ENCODE assay signal across 1 cellular context in genomic region chr16:47886631-47887415, GRCh38.
TF ChIP-seq lines count a peak whose summit lies in the region.

No MANE protein-coding gene starts in this region.

TF ChIP-seq in A549, 52 proteins besides CTCF, POLR2A, EP300 and RAD21 (continued from another document):
- TF ChIP-seq PBX3 (IDR thresholded peaks at IDR 0.05): no peak
- TF ChIP-seq, protein P1, sequence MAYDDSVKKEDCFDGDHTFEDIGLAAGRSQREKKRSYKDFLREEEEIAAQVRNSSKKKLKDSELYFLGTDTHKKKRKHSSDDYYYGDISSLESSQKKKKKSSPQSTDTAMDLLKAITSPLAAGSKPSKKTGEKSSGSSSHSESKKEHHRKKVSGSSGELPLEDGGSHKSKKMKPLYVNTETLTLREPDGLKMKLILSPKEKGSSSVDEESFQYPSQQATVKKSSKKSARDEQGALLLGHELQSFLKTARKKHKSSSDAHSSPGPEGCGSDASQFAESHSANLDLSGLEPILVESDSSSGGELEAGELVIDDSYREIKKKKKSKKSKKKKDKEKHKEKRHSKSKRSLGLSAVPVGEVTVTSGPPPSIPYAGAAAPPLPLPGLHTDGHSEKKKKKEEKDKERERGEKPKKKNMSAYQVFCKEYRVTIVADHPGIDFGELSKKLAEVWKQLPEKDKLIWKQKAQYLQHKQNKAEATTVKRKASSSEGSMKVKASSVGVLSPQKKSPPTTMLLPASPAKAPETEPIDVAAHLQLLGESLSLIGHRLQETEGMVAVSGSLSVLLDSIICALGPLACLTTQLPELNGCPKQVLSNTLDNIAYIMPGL (CRISPR knock-in tag; IDR thresholded peaks at IDR 0.05; ENCODE audit: borderline replicate concordance): no peak
- no peak for TF ChIP-seq EHF (CRISPR knock-in tag; IDR thresholded peaks at IDR 0.05)
- TF ChIP-seq TFCP2L1 (CRISPR knock-in tag; IDR thresholded peaks at IDR 0.05): no peak
